ENCODE assay signal across 1 cellular context in the genomic region with DNA sequence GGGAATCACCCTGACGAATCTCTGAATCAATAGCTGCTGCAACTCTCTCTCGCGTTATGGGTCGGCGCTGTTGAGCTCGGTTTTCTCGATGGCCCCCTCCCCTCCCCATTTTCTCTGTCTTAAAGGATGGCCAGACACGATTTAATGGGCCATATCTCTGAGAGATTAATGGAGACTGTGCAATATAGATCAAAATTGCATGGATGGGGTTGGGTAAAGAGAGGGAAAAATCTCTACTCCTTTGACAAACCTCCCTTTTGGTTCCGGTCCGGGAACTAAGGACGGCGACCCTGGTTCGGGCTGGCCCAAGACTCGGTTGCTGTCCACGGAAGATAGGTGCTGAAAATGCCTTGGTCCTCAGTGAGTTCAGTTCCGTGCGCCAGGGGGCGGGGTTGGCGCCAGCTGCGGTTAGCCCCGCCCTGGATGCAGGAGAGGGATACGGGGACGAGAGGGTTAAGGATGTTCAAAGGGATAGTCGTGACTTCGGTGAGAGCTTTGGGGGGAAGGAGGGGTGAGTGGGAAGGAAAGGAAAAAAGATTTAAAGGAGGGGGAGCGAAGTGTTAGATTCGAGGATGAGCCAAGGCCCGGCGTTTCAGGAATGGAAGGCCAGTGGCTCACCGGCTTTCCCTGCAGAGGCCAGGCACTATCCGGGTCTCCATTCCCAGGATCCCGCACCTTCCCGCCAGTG.
A peak's percentile ranks its signal among the peaks of the same experiment; 100 is the strongest.
TF ChIP-seq lines count a peak whose summit lies in the region.

No MANE protein-coding gene starts in this region.

TF ChIP-seq in HepG2, 621 proteins besides CTCF, POLR2A, EP300 and RAD21 (continued from another document):
- TF ChIP-seq YY1 (IDR thresholded peaks at IDR 0.05; ENCODE audit: insufficient read depth, insufficient replicate concordance, low read depth, low read length) (no peak), HOXA5 (CRISPR knock-in tag; IDR thresholded peaks at IDR 0.05) (0 out of 2 replicates have a peak, but pooled peaks have one; percentile 55), ZNF768 (CRISPR knock-in tag; IDR thresholded peaks at IDR 0.05) (0 out of 2 replicates have a peak, but pooled peaks have one; percentile 29), NKX3-1 (CRISPR knock-in tag; IDR thresholded peaks at IDR 0.05) (peak; percentile 85), HNRNPLL (IDR thresholded peaks at IDR 0.05; ENCODE audit: low read depth, low read length, poor library complexity, severe bottlenecking) (peak; percentile 39), ZNF543 (CRISPR knock-in tag; IDR thresholded peaks at IDR 0.05) (0 out of 2 replicates have a peak, but pooled peaks have one; percentile 47), ZNF138 (CRISPR knock-in tag; IDR thresholded peaks at IDR 0.05; ENCODE audit: low read depth) (peak; percentile 53; the same call in 1 of the 2 replicates), POLR2AphosphoS5 (IDR thresholded peaks at IDR 0.05; ENCODE audit: low read depth, low read length) (no peak), GPN1 (CRISPR knock-in tag; IDR thresholded peaks at IDR 0.05; ENCODE audit: borderline replicate concordance) (0 out of 2 replicates have a peak, but pooled peaks have one; percentile 33), ZNF644 (CRISPR knock-in tag; IDR thresholded peaks at IDR 0.05; ENCODE audit: low read depth) (0 out of 2 replicates have a peak, but pooled peaks have one; percentile 10), ZNF556 (CRISPR knock-in tag; IDR thresholded peaks at IDR 0.05; ENCODE audit: borderline replicate concordance) (0 out of 2 replicates have a peak, but pooled peaks have one; percentile 58)
- TF ChIP-seq, protein P1, sequence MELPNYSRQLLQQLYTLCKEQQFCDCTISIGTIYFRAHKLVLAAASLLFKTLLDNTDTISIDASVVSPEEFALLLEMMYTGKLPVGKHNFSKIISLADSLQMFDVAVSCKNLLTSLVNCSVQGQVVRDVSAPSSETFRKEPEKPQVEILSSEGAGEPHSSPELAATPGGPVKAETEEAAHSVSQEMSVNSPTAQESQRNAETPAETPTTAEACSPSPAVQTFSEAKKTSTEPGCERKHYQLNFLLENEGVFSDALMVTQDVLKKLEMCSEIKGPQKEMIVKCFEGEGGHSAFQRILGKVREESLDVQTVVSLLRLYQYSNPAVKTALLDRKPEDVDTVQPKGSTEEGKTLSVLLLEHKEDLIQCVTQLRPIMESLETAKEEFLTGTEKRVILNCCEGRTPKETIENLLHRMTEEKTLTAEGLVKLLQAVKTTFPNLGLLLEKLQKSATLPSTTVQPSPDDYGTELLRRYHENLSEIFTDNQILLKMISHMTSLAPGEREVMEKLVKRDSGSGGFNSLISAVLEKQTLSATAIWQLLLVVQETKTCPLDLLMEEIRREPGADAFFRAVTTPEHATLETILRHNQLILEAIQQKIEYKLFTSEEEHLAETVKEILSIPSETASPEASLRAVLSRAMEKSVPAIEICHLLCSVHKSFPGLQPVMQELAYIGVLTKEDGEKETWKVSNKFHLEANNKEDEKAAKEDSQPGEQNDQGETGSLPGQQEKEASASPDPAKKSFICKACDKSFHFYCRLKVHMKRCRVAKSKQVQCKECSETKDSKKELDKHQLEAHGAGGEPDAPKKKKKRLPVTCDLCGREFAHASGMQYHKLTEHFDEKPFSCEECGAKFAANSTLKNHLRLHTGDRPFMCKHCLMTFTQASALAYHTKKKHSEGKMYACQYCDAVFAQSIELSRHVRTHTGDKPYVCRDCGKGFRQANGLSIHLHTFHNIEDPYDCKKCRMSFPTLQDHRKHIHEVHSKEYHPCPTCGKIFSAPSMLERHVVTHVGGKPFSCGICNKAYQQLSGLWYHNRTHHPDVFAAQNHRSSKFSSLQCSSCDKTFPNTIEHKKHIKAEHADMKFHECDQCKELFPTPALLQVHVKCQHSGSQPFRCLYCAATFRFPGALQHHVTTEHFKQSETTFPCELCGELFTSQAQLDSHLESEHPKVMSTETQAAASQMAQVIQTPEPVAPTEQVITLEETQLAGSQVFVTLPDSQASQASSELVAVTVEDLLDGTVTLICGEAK (IDR thresholded peaks at IDR 0.05) = no peak
- TF ChIP-seq, protein P1 (CRISPR knock-in tag; IDR thresholded peaks at IDR 0.05) = 0 out of 2 replicates have a peak, but pooled peaks have one; percentile 37
- TF ChIP-seq, protein P2, sequence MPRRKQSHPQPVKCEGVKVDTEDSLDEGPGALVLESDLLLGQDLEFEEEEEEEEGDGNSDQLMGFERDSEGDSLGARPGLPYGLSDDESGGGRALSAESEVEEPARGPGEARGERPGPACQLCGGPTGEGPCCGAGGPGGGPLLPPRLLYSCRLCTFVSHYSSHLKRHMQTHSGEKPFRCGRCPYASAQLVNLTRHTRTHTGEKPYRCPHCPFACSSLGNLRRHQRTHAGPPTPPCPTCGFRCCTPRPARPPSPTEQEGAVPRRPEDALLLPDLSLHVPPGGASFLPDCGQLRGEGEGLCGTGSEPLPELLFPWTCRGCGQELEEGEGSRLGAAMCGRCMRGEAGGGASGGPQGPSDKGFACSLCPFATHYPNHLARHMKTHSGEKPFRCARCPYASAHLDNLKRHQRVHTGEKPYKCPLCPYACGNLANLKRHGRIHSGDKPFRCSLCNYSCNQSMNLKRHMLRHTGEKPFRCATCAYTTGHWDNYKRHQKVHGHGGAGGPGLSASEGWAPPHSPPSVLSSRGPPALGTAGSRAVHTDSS (CRISPR knock-in tag; conservative IDR thresholded peaks at IDR 0.05) = no peak
- TF ChIP-seq, protein P3, sequence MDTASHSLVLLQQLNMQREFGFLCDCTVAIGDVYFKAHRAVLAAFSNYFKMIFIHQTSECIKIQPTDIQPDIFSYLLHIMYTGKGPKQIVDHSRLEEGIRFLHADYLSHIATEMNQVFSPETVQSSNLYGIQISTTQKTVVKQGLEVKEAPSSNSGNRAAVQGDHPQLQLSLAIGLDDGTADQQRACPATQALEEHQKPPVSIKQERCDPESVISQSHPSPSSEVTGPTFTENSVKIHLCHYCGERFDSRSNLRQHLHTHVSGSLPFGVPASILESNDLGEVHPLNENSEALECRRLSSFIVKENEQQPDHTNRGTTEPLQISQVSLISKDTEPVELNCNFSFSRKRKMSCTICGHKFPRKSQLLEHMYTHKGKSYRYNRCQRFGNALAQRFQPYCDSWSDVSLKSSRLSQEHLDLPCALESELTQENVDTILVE (CRISPR knock-in tag; IDR thresholded peaks at IDR 0.05) = 0 out of 2 replicates have a peak, but pooled peaks have one; percentile 34
- TF ChIP-seq, protein P4, sequence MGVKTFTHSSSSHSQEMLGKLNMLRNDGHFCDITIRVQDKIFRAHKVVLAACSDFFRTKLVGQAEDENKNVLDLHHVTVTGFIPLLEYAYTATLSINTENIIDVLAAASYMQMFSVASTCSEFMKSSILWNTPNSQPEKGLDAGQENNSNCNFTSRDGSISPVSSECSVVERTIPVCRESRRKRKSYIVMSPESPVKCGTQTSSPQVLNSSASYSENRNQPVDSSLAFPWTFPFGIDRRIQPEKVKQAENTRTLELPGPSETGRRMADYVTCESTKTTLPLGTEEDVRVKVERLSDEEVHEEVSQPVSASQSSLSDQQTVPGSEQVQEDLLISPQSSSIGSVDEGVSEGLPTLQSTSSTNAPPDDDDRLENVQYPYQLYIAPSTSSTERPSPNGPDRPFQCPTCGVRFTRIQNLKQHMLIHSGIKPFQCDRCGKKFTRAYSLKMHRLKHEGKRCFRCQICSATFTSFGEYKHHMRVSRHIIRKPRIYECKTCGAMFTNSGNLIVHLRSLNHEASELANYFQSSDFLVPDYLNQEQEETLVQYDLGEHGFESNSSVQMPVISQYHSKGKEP (CRISPR knock-in tag; IDR thresholded peaks at IDR 0.05) = peak; percentile 72; the same call in 1 of the 2 replicates
